In the genomic region with DNA sequence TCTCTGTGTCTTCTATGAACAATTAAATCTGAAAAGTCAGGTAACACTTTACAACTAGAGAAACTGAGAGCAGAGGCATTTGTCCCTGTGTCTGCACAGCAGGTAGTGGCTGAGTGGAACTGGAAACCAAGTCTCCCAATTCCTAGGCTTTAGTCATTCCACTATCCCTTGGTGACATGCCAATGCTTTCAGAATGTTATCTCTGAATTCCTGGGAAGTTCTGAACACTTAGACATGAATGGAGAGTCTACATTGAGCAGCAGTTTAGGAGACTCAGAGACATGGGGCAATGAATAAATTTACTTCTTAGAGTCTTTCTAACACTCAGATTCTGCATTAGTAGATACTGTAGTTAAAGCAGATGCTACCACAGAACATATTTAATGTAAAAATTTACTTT, we compare ENCODE assay signal across 25 cellular contexts.
DNase-seq lines count a peak whose midpoint lies in the region; ATAC-seq, FAIRE-seq and TF ChIP-seq lines count a peak whose summit lies in the region.
"Had no signal": no experiment of that assay in that cellular context is flagged by ENCODE, and none has a peak within 500 bp of the region (broad histone marks: within the 10 kb centered on the region; RNA-seq: fewer than 3 reads in every experiment).

No MANE protein-coding gene starts in this region.

- H3K27me3 ChIP-seq in right atrium auricular region (no peaks in the 10 kb centered on the region), K562 (ENCODE audit: control insufficient read depth in 2 of 2, insufficient read depth in 2 of 2, low read length in 2 of 2) (peaks cover 4 to 18% of the 10 kb centered on the region in 2 experiments; a peak in 2 of 5 replicates), pancreas (no peaks in the 10 kb centered on the region)

- CTCF ChIA-PET in K562 (lab: Yijun Ruan, JAX; ENCODE audit: low intra/inter-chr PET ratio), result no interaction called here
- CTCF ChIA-PET in RWPE1 (lab: Yijun Ruan, JAX), result no interaction called here

- no TSS peak for BruUV-seq in K562 (replicated peaks; lab: Mats Ljungman, UMichigan)

- TF ChIP-seq CTCF in right atrium auricular region (IDR thresholded peaks at IDR 0.05), result no peak
- TF ChIP-seq CTCF in K562 (IDR thresholded peaks at IDR 0.05 in 2 of 3, conservative IDR thresholded peaks at IDR 0.05 in 1 of 3; ENCODE audit: insufficient read depth in 2 of 3, low read depth in 1 of 3, low read length in 3 of 3), result no peak
- TF ChIP-seq CTCF in pancreas (IDR thresholded peaks at IDR 0.05), result no peak
- no peak for TF ChIP-seq CTCF in RWPE1 (conservative IDR thresholded peaks at IDR 0.05; ENCODE audit: low read depth)

- H3K9ac ChIP-seq in K562 (ENCODE audit: insufficient read depth in 1 of 2, low read depth in 2 of 2, low read length in 2 of 2), result no peak overlapping the region
- H3K9ac ChIP-seq: KMS-11 had no signal

- peak; percentile 11 for FAIRE-seq in K562 (lab: Jason Lieb, UNC)
- no peak for FAIRE-seq in pancreas (lab: Jason Lieb, UNC)
- FAIRE-seq: GM19239, H1, HTR-8/SVneo had no signal

- TF ChIP-seq EP300 in K562 (IDR thresholded peaks at IDR 0.05; ENCODE audit: low read length), result no peak

- H3K4me1 ChIP-seq in right atrium auricular region (peaks cover 0 to 11% of the 10 kb centered on the region in 2 donors), K562 (replicated peaks in 1 of 2; ENCODE audit: control insufficient read depth in 2 of 2, insufficient read depth in 2 of 2, low read length in 2 of 2) (no peaks in the 10 kb centered on the region), pancreas (peaks cover 0 to 5% (median 0%) of the 10 kb centered on the region in 3 donors)

- H3K4me2 ChIP-seq in K562 (ENCODE audit: insufficient read depth, low read length), result no peak overlapping the region
- H3K4me2 ChIP-seq: KMS-11 had no signal

- H3K4me3 ChIP-seq in right atrium auricular region (no peak overlapping the region), K562 (no peak overlapping the region), pancreas (no peak overlapping the region)

- intact Hi-C loops in Right ventricle myocardium inferior (cut with DNase I), result no loop called here
- intact Hi-C loops in K562 (cut with micrococcal nuclease), result no loop called here
- intact Hi-C loops in left ventricle myocardium superior (cut with micrococcal nuclease), result no loop called here
- intact Hi-C loops in pancreas (cut with DNase I), result no loop called here

- POLR2A ChIA-PET in K562 (lab: Yijun Ruan, JAX) (no interaction called here), RWPE1 (lab: Yijun Ruan, JAX; ENCODE audit: low non-redundant PET) (no interaction called here)

- H3K9me3 ChIP-seq in right atrium auricular region (no peaks in the 10 kb centered on the region), K562 (replicated peaks; ENCODE audit: control insufficient read depth, insufficient read depth, low read depth, low read length) (no peaks in the 10 kb centered on the region), pancreas (no peaks in the 10 kb centered on the region)

- no peak overlapping the region for H3K27ac ChIP-seq in right atrium auricular region
- no peak overlapping the region for H3K27ac ChIP-seq in K562 (ENCODE audit: extremely low read depth, low read depth, low read length)
- H3K27ac ChIP-seq in pancreas, result peak overlapping the region; percentile 28 to 76 (median 56)
- no peak overlapping the region for H3K27ac ChIP-seq in RWPE1
- H3K27ac ChIP-seq: KMS-11 had no signal

- in situ Hi-C loops in K562 (cut with MboI), result no loop called here

- no peaks in the 10 kb centered on the region for H3K9me1 ChIP-seq in K562 (ENCODE audit: control insufficient read depth, insufficient read depth, low read length)

- ATAC-seq in Right ventricle myocardium inferior (peak; percentile 73), K562 (no peak), left ventricle myocardium superior (peak; percentile 85), pancreas (peak; percentile 25 to 55 (median 46))

- TF ChIP-seq RAD21 in K562 (CRISPR knock-in tag; conservative IDR thresholded peaks at IDR 0.05 in 1 of 2, IDR thresholded peaks at IDR 0.05 in 1 of 2), result no peak

- no peak for TF ChIP-seq POLR2A in K562 (conservative IDR thresholded peaks at IDR 0.05)

- no peaks in the 10 kb centered on the region for H3K79me2 ChIP-seq in K562 (ENCODE audit: control insufficient read depth, insufficient read depth, low read length)

- DNase-seq in Right ventricle myocardium inferior (ENCODE audit: missing footprints), result no peak
- no peak for DNase-seq in right atrium auricular region (ENCODE audit: low spot score)
- DNase-seq in K562 (ENCODE audit: extremely low read depth in 1 of 4, low spot score in 3 of 4), result no peak
- no peak for DNase-seq in left ventricle myocardium superior
- DNase-seq in pancreas, result no peak
- no peak for DNase-seq in SKM-1 treated with dmso at 0.1 percent for 144 hours (lab: John Stamatoyannopoulos, UW; ENCODE audit: unreplicated experiment)
- no peak for DNase-seq in hypothalamus (lab: John Stamatoyannopoulos, UW)
- no peak for DNase-seq in RWPE1 (ENCODE audit: low spot score)
- DNase-seq: AML-193; C1 segment of cervical spinal cord; Calu3; CD8-positive, alpha-beta memory T cell; DMS153; GDM1; NCI-H1105; NCI-H146; NCI-H2029 treated with DMSO at 0.1 percent for 48 hours; NCI-H345; NCI-H524; NCI-H774; NK-92 treated with Interleukin-12 subunit alpha and Interleukin-12 subunit beta, amount 100 ng/mL, for 24 hours had no signal

- H4K20me1 ChIP-seq in K562 (replicated peaks; ENCODE audit: control insufficient read depth, insufficient read depth, low read length), result no peaks in the 10 kb centered on the region

- no peak overlapping the region for H2AFZ ChIP-seq in K562 (ENCODE audit: low read depth, low read length)

- no peaks in the 10 kb centered on the region for H3K36me3 ChIP-seq in right atrium auricular region
- no peaks in the 10 kb centered on the region for H3K36me3 ChIP-seq in K562 (ENCODE audit: control insufficient read depth, insufficient read depth, low read length)
- H3K36me3 ChIP-seq in pancreas, result no peaks in the 10 kb centered on the region

TF ChIP-seq in K562, 482 proteins besides CTCF, POLR2A, EP300 and RAD21:
- TF ChIP-seq FOXM1 (IDR thresholded peaks at IDR 0.05; ENCODE audit: low read depth) (no peak), FOXM1 (CRISPR knock-in tag; IDR thresholded peaks at IDR 0.05; ENCODE audit: low read depth) (no peak), CCNT2 (IDR thresholded peaks at IDR 0.05; ENCODE audit: borderline replicate concordance, extremely low read depth, insufficient read length, low read depth, low read length) (no peak), GABPB2 (CRISPR knock-in tag; conservative IDR thresholded peaks at IDR 0.05) (no peak), RHOXF2B (CRISPR knock-in tag; conservative IDR thresholded peaks at IDR 0.05) (no peak), LARP7 (IDR thresholded peaks at IDR 0.05) (no peak), BDP1 (IDR thresholded peaks at IDR 0.05; ENCODE audit: insufficient read depth, insufficient read length) (no peak), TSC22D4 (tag; IDR thresholded peaks at IDR 0.05) (no peak), MYNN (IDR thresholded peaks at IDR 0.05) (no peak), MYNN (CRISPR knock-in tag; IDR thresholded peaks at IDR 0.05) (no peak)
- TF ChIP-seq, protein P1, sequence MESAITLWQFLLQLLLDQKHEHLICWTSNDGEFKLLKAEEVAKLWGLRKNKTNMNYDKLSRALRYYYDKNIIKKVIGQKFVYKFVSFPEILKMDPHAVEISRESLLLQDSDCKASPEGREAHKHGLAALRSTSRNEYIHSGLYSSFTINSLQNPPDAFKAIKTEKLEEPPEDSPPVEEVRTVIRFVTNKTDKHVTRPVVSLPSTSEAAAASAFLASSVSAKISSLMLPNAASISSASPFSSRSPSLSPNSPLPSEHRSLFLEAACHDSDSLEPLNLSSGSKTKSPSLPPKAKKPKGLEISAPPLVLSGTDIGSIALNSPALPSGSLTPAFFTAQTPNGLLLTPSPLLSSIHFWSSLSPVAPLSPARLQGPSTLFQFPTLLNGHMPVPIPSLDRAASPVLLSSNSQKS (CRISPR knock-in tag; IDR thresholded peaks at IDR 0.05), result no peak
- TF ChIP-seq, protein P2, sequence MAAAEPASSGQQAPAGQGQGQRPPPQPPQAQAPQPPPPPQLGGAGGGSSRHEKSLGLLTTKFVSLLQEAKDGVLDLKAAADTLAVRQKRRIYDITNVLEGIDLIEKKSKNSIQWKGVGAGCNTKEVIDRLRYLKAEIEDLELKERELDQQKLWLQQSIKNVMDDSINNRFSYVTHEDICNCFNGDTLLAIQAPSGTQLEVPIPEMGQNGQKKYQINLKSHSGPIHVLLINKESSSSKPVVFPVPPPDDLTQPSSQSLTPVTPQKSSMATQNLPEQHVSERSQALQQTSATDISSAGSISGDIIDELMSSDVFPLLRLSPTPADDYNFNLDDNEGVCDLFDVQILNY (CRISPR knock-in tag; IDR thresholded peaks at IDR 0.05), result no peak

Comparison
In these comparisons a context has a peak if more than half of its experiments do, and no peak if none do; other contexts are left out.
1. H3K27ac ChIP-seq: peak in pancreas (4 of 4); none in right atrium auricular region (0 of 2), K562 (single experiment) and RWPE1 (single experiment).